Comparison of ENCODE assay signal across 1 cellular context in genomic region chr11:128625316-128625715, GRCh38.
TF ChIP-seq lines count a peak whose summit lies in the region.

No MANE protein-coding gene starts in this region.

TF ChIP-seq in GM12878, 131 proteins besides CTCF, POLR2A, EP300 and RAD21 (continued from another document):
- TF ChIP-seq IKZF2 (IDR thresholded peaks at IDR 0.05) (peak in 1 of 2 experiments; percentile 35; a peak in 3 of 4 replicates), MLLT1 (IDR thresholded peaks at IDR 0.05) (no peak)
